8 cellular contexts compared by ENCODE assay signal in genomic region chr6:149431905-149432775, GRCh38. TPM values are rescaled to one million over a fixed set of nuclear protein-coding genes. Genes with fewer than 3 reads are reported as not detected.
A peak's percentile ranks its signal among the peaks of the same experiment; 100 is the strongest.
DNase-seq lines count a peak whose midpoint lies in the region; ATAC-seq and TF ChIP-seq lines count a peak whose summit lies in the region.

No MANE protein-coding gene starts in this region.

- peak; percentile 77 to 85 for DNase-seq in AML-193 (lab: John Stamatoyannopoulos, UW)
- peak; percentile 71 for DNase-seq in NCI-H460 (ENCODE audit: extremely low read depth, low read depth)
- peak; percentile 95 for DNase-seq in activated CD4-positive, alpha-beta T cell treated with anti-CD3 and anti-CD28 coated beads for 36 hours
- DNase-seq in choroid plexus epithelial cell (ENCODE audit: low read depth), result peak; percentile 86
- DNase-seq in right lobe of liver, result peak; percentile 87 to 90 (median 87)
- DNase-seq in stimulated activated CD4-positive, alpha-beta T cell treated with anti-CD3 and anti-CD28 coated beads, TNF-alpha, amount 100 ng/mL, for 1 hour (ENCODE audit: low read depth in 3 of 3, low spot score in 1 of 3), result peak; percentile 74 to 89 (median 81)

- no peaks in the 10 kb centered on the region for H3K9me3 ChIP-seq in right lobe of liver

- no peaks in the 10 kb centered on the region for H3K27me3 ChIP-seq in right lobe of liver

- no peaks in the 10 kb centered on the region for H3K27me3 Mint-ChIP-seq in activated CD4-positive, alpha-beta T cell treated with anti-CD3 and anti-CD28 coated beads for 36 hours

- H3K4me3 ChIP-seq in choroid plexus epithelial cell (ENCODE audit: low read depth, low read length) (peak overlapping the region; percentile 35), right lobe of liver (no peak overlapping the region)

- H3K4me1 Mint-ChIP-seq in activated CD4-positive, alpha-beta T cell treated with anti-CD3 and anti-CD28 coated beads for 36 hours, result peaks cover 4% of the 10 kb centered on the region

- CTCF ChIA-PET in activated CD4-positive, alpha-beta T cell treated with anti-CD3 and anti-CD28 coated beads for 36 hours (lab: Charles Lee), result interaction anchor here (0.6 to 5.8 kb wide), 84 partner anchors 9 to 854 kb away, joined by 3 to 118 read pairs (median 4); partner anchors contain the start of gene TAB2

- no peak for TF ChIP-seq POLR2A in right lobe of liver (IDR thresholded peaks at IDR 0.05)

- no peaks in the 10 kb centered on the region for H3K36me3 Mint-ChIP-seq in activated CD4-positive, alpha-beta T cell treated with anti-CD3 and anti-CD28 coated beads for 36 hours (ENCODE audit: low read depth)

- 22% methylated on average over 18 of the region's 19 CpGs for WGBS in right lobe of liver (ENCODE audit: insufficient coverage, low coverage, low lambda C conversion rate, missing lambda C conversion rate)

- no peak overlapping the region for H3K4me3 Mint-ChIP-seq in activated CD4-positive, alpha-beta T cell treated with anti-CD3 and anti-CD28 coated beads for 36 hours

- intact Hi-C loops in activated CD4-positive, alpha-beta T cell treated with anti-CD3 and anti-CD28 coated beads for 36 hours (cut with DNase I, micrococcal nuclease), result loop anchor here (1.0 to 5.0 kb wide), 8 partner anchors 85 to 855 kb away; partner anchors contain the start of gene UST (in 1 of the 2)
- intact Hi-C loops in right lobe of liver (cut with DNase I), result loop anchor here (10.0 kb wide), 2 partner anchors 347 to 407 kb away; no protein-coding TSS in a partner anchor

- H3K4me1 ChIP-seq in right lobe of liver, result no peaks in the 10 kb centered on the region

- POLR2A ChIA-PET in activated CD4-positive, alpha-beta T cell treated with anti-CD3 and anti-CD28 coated beads for 36 hours (lab: Charles Lee), result interaction anchor here (0.5 to 0.8 kb wide), 4 partner anchors 21 to 671 kb away, joined by 3 to 4 read pairs (median 3); no protein-coding TSS in a partner anchor

- no peak overlapping the region for H3K27ac ChIP-seq in right lobe of liver

- TF ChIP-seq CTCF in choroid plexus epithelial cell (conservative IDR thresholded peaks at IDR 0.05; ENCODE audit: low read depth, low read length), result peak; percentile 98
- TF ChIP-seq CTCF in right lobe of liver (IDR thresholded peaks at IDR 0.05), result peak; percentile 94 to 97 (median 96)

- no peaks in the 10 kb centered on the region for H3K36me3 ChIP-seq in right lobe of liver

- ATAC-seq in GM18873 (IDR thresholded peaks at IDR 0.05; ENCODE audit: low FRiP score, unreplicated experiment) (peak; percentile 74), HG03354 (IDR thresholded peaks at IDR 0.05; ENCODE audit: poor library complexity, severe bottlenecking, unreplicated experiment) (peak; percentile 94), right lobe of liver (peak; percentile 97 to 99 (median 98))
- ATAC-seq in activated CD4-positive, alpha-beta T cell treated with anti-CD3 and anti-CD28 coated beads for 36 hours, result peak; percentile 98

- H3K9me3 Mint-ChIP-seq in activated CD4-positive, alpha-beta T cell treated with anti-CD3 and anti-CD28 coated beads for 36 hours (ENCODE audit: low read depth), result no peaks in the 10 kb centered on the region

- H3K27ac Mint-ChIP-seq in activated CD4-positive, alpha-beta T cell treated with anti-CD3 and anti-CD28 coated beads for 36 hours, result peak overlapping the region; percentile 59

RNA-seq across cellular contexts. Expression of gene SUMO4, which starts 32.1 kb away (rescaled TPM):
- 0.23 and 0.87 TPM in 2 replicates for total RNA-seq in NCI-H460 (2014; rRNA removed; shearing (Covaris generic))
- 0.19 and 0.62 TPM in 2 replicates for polyA plus RNA-seq in NCI-H460 (2014; cell fraction: nucleus; rRNA removed)
- total RNA-seq in activated CD4-positive, alpha-beta T cell treated with anti-CD3 and anti-CD28 coated beads for 36 hours, result 1 to 10 TPM; 4.7 to 5.3 TPM
- 1 to 10 TPM in 3 of 6 experiments, under 1 TPM in 3; 0.49 to 1.2 (median 1.0) TPM for total RNA-seq in right lobe of liver

RNA-seq across cellular contexts. Expression of gene ZC3H12D, which starts 52.7 kb away (rescaled TPM):
- 0.02 TPM in 1 of 2 replicates, not detected in the other for total RNA-seq in NCI-H460 (2014; rRNA removed; shearing (Covaris generic))
- 0.19 and 0.62 TPM in 2 replicates for polyA plus RNA-seq in NCI-H460 (2014; cell fraction: nucleus; rRNA removed)
- 10 to 100 TPM; 72.2 to 89.9 TPM for total RNA-seq in activated CD4-positive, alpha-beta T cell treated with anti-CD3 and anti-CD28 coated beads for 36 hours
- 1 to 10 TPM in 1 of 6 experiments, under 1 TPM in 5; 0.49 to 1.4 (median 0.90) TPM for total RNA-seq in right lobe of liver

Comparison
In these comparisons a context has a peak if more than half of its experiments do, and no peak if none do; other contexts are left out.
1. RNA of gene ZC3H12D, which starts 52.7 kb away (total RNA-seq): 72.2 to 89.9 TPM in activated CD4-positive, alpha-beta T cell treated with anti-CD3 and anti-CD28 coated beads for 36 hours; 0.49 to 1.4 TPM in right lobe of liver and 0.02 TPM in NCI-H460; every median in the first group is over 10 times any median in the second.
2. Peak in every context shown above with its lines, with median percentiles within 50 percentile points of each other: DNase-seq and ATAC-seq.